Comparison of ENCODE assay signal across 22 cellular contexts in genomic region chr1:211920602-211921226, GRCh38.
DNase-seq lines count a peak whose midpoint lies in the region; ATAC-seq, FAIRE-seq and TF ChIP-seq lines count a peak whose summit lies in the region.
"Had no signal": no experiment of that assay in that cellular context is flagged by ENCODE, and none has a peak within 500 bp of the region (broad histone marks: within the 10 kb centered on the region; RNA-seq: fewer than 3 reads in every experiment).

No MANE protein-coding gene starts in this region.

- no peak overlapping the region for H3K4me3 Mint-ChIP-seq in activated CD8-positive, alpha-beta memory T cell treated with anti-CD3 and anti-CD28 coated beads, Interleukin-2, amount 10 ng/mL, durations not matched to agents 7 days and 5 days
- H3K4me3 Mint-ChIP-seq: activated CD4-positive, alpha-beta memory T cell treated with anti-CD3 and anti-CD28 coated beads for 36 hours; activated naive CD4-positive, alpha-beta T cell treated with anti-CD3 and anti-CD28 coated beads, Interleukin-2, amount 10 ng/mL, durations not matched to agents 7 days and 5 days; H9; natural killer cell; stimulated activated memory B cell treated with anti-CD40 and anti-IgM and Interleukin-4, amounts not matched to agents 10 μg/mL and 1 μg/mL and 100 μg/mL, for 72 hours had no signal

- 91 to 95% methylated on average over 4 of the region's 4 CpGs for WGBS in esophagus squamous epithelium, 2 donors
- 40% methylated on average over 4 of the region's 4 CpGs for WGBS in liver

- FAIRE-seq in GM19239 (lab: Jason Lieb, UNC), result no peak
- FAIRE-seq: A204.1 had no signal

- no peaks in the 10 kb centered on the region for H3K36me3 Mint-ChIP-seq in activated CD8-positive, alpha-beta memory T cell treated with anti-CD3 and anti-CD28 coated beads, Interleukin-2, amount 10 ng/mL, durations not matched to agents 7 days and 5 days
- H3K36me3 Mint-ChIP-seq: activated CD4-positive, alpha-beta memory T cell treated with anti-CD3 and anti-CD28 coated beads for 36 hours; activated naive CD4-positive, alpha-beta T cell treated with anti-CD3 and anti-CD28 coated beads, Interleukin-2, amount 10 ng/mL, durations not matched to agents 7 days and 5 days; natural killer cell; stimulated activated memory B cell treated with anti-CD40 and anti-IgM and Interleukin-4, amounts not matched to agents 10 μg/mL and 1 μg/mL and 100 μg/mL, for 72 hours had no signal

- no peaks in the 10 kb centered on the region for H3K4me1 Mint-ChIP-seq in activated CD8-positive, alpha-beta memory T cell treated with anti-CD3 and anti-CD28 coated beads, Interleukin-2, amount 10 ng/mL, durations not matched to agents 7 days and 5 days
- H3K4me1 Mint-ChIP-seq: activated naive CD4-positive, alpha-beta T cell treated with anti-CD3 and anti-CD28 coated beads, Interleukin-2, amount 10 ng/mL, durations not matched to agents 7 days and 5 days; natural killer cell had no signal

- intact Hi-C loops in Right ventricle myocardium superior (cut with DNase I), result no loop called here
- intact Hi-C loops in left ventricle myocardium inferior (cut with micrococcal nuclease), result no loop called here
- intact Hi-C loops in esophagus squamous epithelium (cut with DNase I), result no loop called here

- no peak for TF ChIP-seq RAD21 in liver (IDR thresholded peaks at IDR 0.05)

- CTCF ChIA-PET in activated CD8-positive, alpha-beta memory T cell treated with anti-CD3 and anti-CD28 coated beads, Interleukin-2, amount 10 ng/mL, durations not matched to agents 7 days and 5 days (lab: Charles Lee), result no interaction called here

- no peaks in the 10 kb centered on the region for H3K27me3 ChIP-seq in left ventricle myocardium inferior (ENCODE audit: low read depth)
- H3K27me3 ChIP-seq in esophagus squamous epithelium, result no peaks in the 10 kb centered on the region
- no peaks in the 10 kb centered on the region for H3K27me3 ChIP-seq in liver (ENCODE audit: control insufficient read depth in 4 of 4, insufficient read depth in 4 of 4, low read length in 3 of 4)
- H3K27me3 ChIP-seq in subcutaneous abdominal adipose tissue (ENCODE audit: control insufficient read depth in 5 of 5, insufficient read depth in 4 of 5, low read length in 5 of 5), result no peaks in the 10 kb centered on the region
- H3K27me3 ChIP-seq: colonic mucosa, tibial nerve had no signal

- H3K9ac ChIP-seq in liver (ENCODE audit: low read depth in 1 of 2, low read length in 2 of 2) (peak overlapping the region in 1 of 2 donors; percentile 60), subcutaneous abdominal adipose tissue (ENCODE audit: low read length in 5 of 5) (peak overlapping the region in 1 of 5 donors; percentile 27)

- no peak for TF ChIP-seq POLR2A in esophagus squamous epithelium (IDR thresholded peaks at IDR 0.05)

- DNase-seq in Right ventricle myocardium superior, result no peak
- no peak for DNase-seq in left ventricle myocardium inferior
- DNase-seq in esophagus squamous epithelium (lab: John Stamatoyannopoulos, UW), result no peak
- DNase-seq in GM19239 (ENCODE audit: insufficient read length, low spot score), result no peak
- DNase-seq in GF-D8 (lab: John Stamatoyannopoulos, UW), result no peak
- DNase-seq in activated CD8-positive, alpha-beta memory T cell treated with anti-CD3 and anti-CD28 coated beads, Interleukin-2, amount 10 ng/mL, durations not matched to agents 7 days and 5 days, result no peak
- DNase-seq: activated CD4-positive, alpha-beta memory T cell treated with anti-CD3 and anti-CD28 coated beads for 36 hours; activated naive CD4-positive, alpha-beta T cell treated with anti-CD3 and anti-CD28 coated beads, Interleukin-2, amount 10 ng/mL, durations not matched to agents 7 days and 5 days; activated T-cell treated with anti-CD3 and anti-CD28 coated beads, Interleukin-2, amount 50 U/mL, for 1 hour; H9; head of caudate nucleus; natural killer cell; NCI-H187; NCI-H510A; posterior cingulate gyrus; T-helper 2 cell had no signal

- H3K4me3 ChIP-seq in left ventricle myocardium inferior (no peak overlapping the region), esophagus squamous epithelium (no peak overlapping the region), liver (ENCODE audit: low read depth in 1 of 3, low read length in 3 of 3) (no peak overlapping the region), subcutaneous abdominal adipose tissue (ENCODE audit: low read depth in 1 of 5, low read length in 5 of 5) (no peak overlapping the region)
- H3K4me3 ChIP-seq: colonic mucosa, tibial nerve had no signal

- no peak overlapping the region for H3K27ac Mint-ChIP-seq in activated CD8-positive, alpha-beta memory T cell treated with anti-CD3 and anti-CD28 coated beads, Interleukin-2, amount 10 ng/mL, durations not matched to agents 7 days and 5 days
- H3K27ac Mint-ChIP-seq: activated CD4-positive, alpha-beta memory T cell treated with anti-CD3 and anti-CD28 coated beads for 36 hours; activated naive CD4-positive, alpha-beta T cell treated with anti-CD3 and anti-CD28 coated beads, Interleukin-2, amount 10 ng/mL, durations not matched to agents 7 days and 5 days; H9; natural killer cell; stimulated activated memory B cell treated with anti-CD40 and anti-IgM and Interleukin-4, amounts not matched to agents 10 μg/mL and 1 μg/mL and 100 μg/mL, for 72 hours had no signal

- H3K36me3 ChIP-seq in left ventricle myocardium inferior, result no peaks in the 10 kb centered on the region
- H3K36me3 ChIP-seq in esophagus squamous epithelium, result no peaks in the 10 kb centered on the region
- no peaks in the 10 kb centered on the region for H3K36me3 ChIP-seq in liver (ENCODE audit: control insufficient read depth in 4 of 4, insufficient read depth in 3 of 4, low read depth in 1 of 4, low read length in 3 of 4)
- H3K36me3 ChIP-seq in subcutaneous abdominal adipose tissue (ENCODE audit: control insufficient read depth in 5 of 5, insufficient read depth in 5 of 5, low read length in 5 of 5), result no peaks in the 10 kb centered on the region
- H3K36me3 ChIP-seq: colonic mucosa, tibial nerve had no signal

- TF ChIP-seq CTCF in left ventricle myocardium inferior (IDR thresholded peaks at IDR 0.05; ENCODE audit: borderline replicate concordance), result no peak
- no peak for TF ChIP-seq CTCF in esophagus squamous epithelium (IDR thresholded peaks at IDR 0.05)
- TF ChIP-seq CTCF in liver (IDR thresholded peaks at IDR 0.05; ENCODE audit: low read depth, low read length, missing input control), result no peak

- H3K4me1 ChIP-seq in left ventricle myocardium inferior (peaks cover 12% of the 10 kb centered on the region), esophagus squamous epithelium (peaks cover 0 to 41% (median 10%) of the 10 kb centered on the region in 3 donors), liver (ENCODE audit: control insufficient read depth in 4 of 4, insufficient read depth in 4 of 4, low read length in 3 of 4) (peaks cover 11 to 38% (median 31%) of the 10 kb centered on the region in 4 donors), subcutaneous abdominal adipose tissue (ENCODE audit: control insufficient read depth in 5 of 5, insufficient read depth in 5 of 5, low read length in 5 of 5) (peaks cover 2 to 41% (median 29%) of the 10 kb centered on the region in 5 donors)

- H3K9me3 ChIP-seq in left ventricle myocardium inferior (replicated peaks) (no peaks in the 10 kb centered on the region), esophagus squamous epithelium (no peaks in the 10 kb centered on the region), liver (ENCODE audit: control insufficient read depth in 4 of 4, low read length in 3 of 4) (no peaks in the 10 kb centered on the region), subcutaneous abdominal adipose tissue (ENCODE audit: control insufficient read depth in 5 of 5, low read length in 5 of 5) (no peaks in the 10 kb centered on the region)
- H3K9me3 ChIP-seq: colonic mucosa, tibial nerve had no signal

- peak; percentile 36 for ATAC-seq in Right ventricle myocardium superior (ENCODE audit: poor library complexity)
- no peak for ATAC-seq in activated CD8-positive, alpha-beta memory T cell treated with anti-CD3 and anti-CD28 coated beads, Interleukin-2, amount 10 ng/mL, durations not matched to agents 7 days and 5 days
- ATAC-seq: natural killer cell; stimulated activated memory B cell treated with anti-CD40 and anti-IgM and Interleukin-4, amounts not matched to agents 10 μg/mL and 1 μg/mL and 100 μg/mL, for 72 hours had no signal

- peaks cover 23% of the 10 kb centered on the region for H3K27me3 Mint-ChIP-seq in activated CD8-positive, alpha-beta memory T cell treated with anti-CD3 and anti-CD28 coated beads, Interleukin-2, amount 10 ng/mL, durations not matched to agents 7 days and 5 days
- H3K27me3 Mint-ChIP-seq: stimulated activated memory B cell treated with anti-CD40 and anti-IgM and Interleukin-4, amounts not matched to agents 10 μg/mL and 1 μg/mL and 100 μg/mL, for 72 hours had no signal

- H3K27ac ChIP-seq in left ventricle myocardium inferior (replicated peaks) (no peak overlapping the region), esophagus squamous epithelium (peak overlapping the region in 3 of 4 donors; percentile 22 to 48 (median 28)), liver (ENCODE audit: low read depth in 1 of 2, low read length in 2 of 2) (peak overlapping the region; percentile 91 to 96), subcutaneous abdominal adipose tissue (ENCODE audit: low read depth, low read length) (peak overlapping the region; percentile 71)
- H3K27ac ChIP-seq: colonic mucosa had no signal

- H3K9me3 Mint-ChIP-seq in activated CD8-positive, alpha-beta memory T cell treated with anti-CD3 and anti-CD28 coated beads, Interleukin-2, amount 10 ng/mL, durations not matched to agents 7 days and 5 days (ENCODE audit: low read depth), result no peaks in the 10 kb centered on the region
- H3K9me3 Mint-ChIP-seq: activated CD4-positive, alpha-beta memory T cell treated with anti-CD3 and anti-CD28 coated beads for 36 hours; activated naive CD4-positive, alpha-beta T cell treated with anti-CD3 and anti-CD28 coated beads, Interleukin-2, amount 10 ng/mL, durations not matched to agents 7 days and 5 days; H9; natural killer cell; stimulated activated memory B cell treated with anti-CD40 and anti-IgM and Interleukin-4, amounts not matched to agents 10 μg/mL and 1 μg/mL and 100 μg/mL, for 72 hours had no signal

TF ChIP-seq in liver, 16 proteins besides CTCF, POLR2A, EP300 and RAD21 (continues in another document):
- TF ChIP-seq HNF4A (conservative IDR thresholded peaks at IDR 0.05) (peak; percentile 90), JUND (IDR thresholded peaks at IDR 0.05) (no peak)
